8 cellular contexts compared by ENCODE assay signal in genomic region chr3:102180291-102180931, GRCh38.
DNase-seq lines count a peak whose midpoint lies in the region; ATAC-seq, FAIRE-seq and TF ChIP-seq lines count a peak whose summit lies in the region.

No MANE protein-coding gene starts in this region.

- peaks cover 40% of the 10 kb centered on the region for H3F3A ChIP-seq in GM23248 (ENCODE audit: insufficient read depth)

- FAIRE-seq in islet of Langerhans (lab: Jason Lieb, UNC) = peak; percentile 96

- no peaks in the 10 kb centered on the region for H4K20me1 ChIP-seq in GM23248 (ENCODE audit: insufficient read depth)

- H3K4me1 Mint-ChIP-seq in T-helper 17 cell = no peaks in the 10 kb centered on the region

- ATAC-seq in T-helper 17 cell (no peak), GM21526 (IDR thresholded peaks at IDR 0.05; ENCODE audit: low FRiP score, unreplicated experiment) (no peak)

- no peaks in the 10 kb centered on the region for H3K27me3 Mint-ChIP-seq in T-helper 17 cell

- peaks cover 44% of the 10 kb centered on the region for H3K4me1 ChIP-seq in GM23248 (ENCODE audit: insufficient read depth)

- H3K4me3 ChIP-seq in GM23248 (peak overlapping the region; percentile 59), H7 (ENCODE audit: insufficient read depth, low read depth, low read length) (no peak overlapping the region)

- no peaks in the 10 kb centered on the region; the same call in 1 of the 2 replicates for H3K9me2 ChIP-seq in GM23248 (ENCODE audit: insufficient read depth)

- H3K9ac ChIP-seq in GM23248 = peak overlapping the region; percentile 53

- peak overlapping the region; percentile 16 for H3K27ac Mint-ChIP-seq in T-helper 17 cell

- H3K27me3 ChIP-seq in GM23248 (replicated peaks; ENCODE audit: insufficient read depth) (no peaks in the 10 kb centered on the region), H7 (ENCODE audit: control insufficient read depth, insufficient read depth, low read length) (no peaks in the 10 kb centered on the region)

- H3K36me3 ChIP-seq in GM23248 (ENCODE audit: low read depth) = no peaks in the 10 kb centered on the region
- H3K36me3 ChIP-seq in H7 (replicated peaks; ENCODE audit: control insufficient read depth, insufficient read depth, low read length) = no peaks in the 10 kb centered on the region

- H3K9me3 ChIP-seq in GM23248 (ENCODE audit: low read depth) (no peaks in the 10 kb centered on the region), T-helper 17 cell (ENCODE audit: control insufficient read depth, low read length, poor library complexity, severe bottlenecking) (no peaks in the 10 kb centered on the region)

- H2AFZ ChIP-seq in GM23248 = peak overlapping the region; percentile 58

- no peaks in the 10 kb centered on the region for H3K36me3 Mint-ChIP-seq in T-helper 17 cell (ENCODE audit: low read depth)

- in situ Hi-C loops in GM23248 (cut with MboI) = no loop called here

- TF ChIP-seq CTCF in AG09319 (IDR thresholded peaks at IDR 0.05; ENCODE audit: low read depth, low read length) = no peak

- H3K27ac ChIP-seq in GM23248 = peak overlapping the region; percentile 79

- no peak overlapping the region for H3K4me3 Mint-ChIP-seq in T-helper 17 cell

- DNase-seq in AG09319 (ENCODE audit: extremely low read depth, low read depth) = peak; percentile 64
- DNase-seq in GM23248 = peak; percentile 91
- no peak for DNase-seq in T-helper 17 cell
- DNase-seq in H7 = no peak
- DNase-seq in NCI-H524 treated with DMSO at 0.1 percent for 48 hours (lab: John Stamatoyannopoulos, UW) = no peak
- no peak for DNase-seq in middle frontal gyrus (ENCODE audit: extremely low spot score, low spot score)

- WGBS in GM23248 (ENCODE audit: low coverage in 1 of 2, low lambda C conversion rate in 2 of 2, missing lambda C conversion rate in 2 of 2), 2 experiments = 0 to 1% methylated on average over 7 of the region's 7 CpGs

- peak overlapping the region; percentile 63 for H3K4me2 ChIP-seq in GM23248 (ENCODE audit: unreplicated experiment)

- no peaks in the 10 kb centered on the region for H3K79me2 ChIP-seq in GM23248 (ENCODE audit: insufficient read depth)

Comparison
In these comparisons a context has a peak if more than half of its experiments do, and no peak if none do; other contexts are left out.
1. DNase-seq: peak in AG09319 (single experiment) and GM23248 (single experiment); none in T-helper 17 cell (0 of 3), H7 (single experiment), NCI-H524 treated with DMSO at 0.1 percent for 48 hours (single experiment) and middle frontal gyrus (single experiment).